Comparison of ENCODE assay signal across 8 cellular contexts in the genomic region with DNA sequence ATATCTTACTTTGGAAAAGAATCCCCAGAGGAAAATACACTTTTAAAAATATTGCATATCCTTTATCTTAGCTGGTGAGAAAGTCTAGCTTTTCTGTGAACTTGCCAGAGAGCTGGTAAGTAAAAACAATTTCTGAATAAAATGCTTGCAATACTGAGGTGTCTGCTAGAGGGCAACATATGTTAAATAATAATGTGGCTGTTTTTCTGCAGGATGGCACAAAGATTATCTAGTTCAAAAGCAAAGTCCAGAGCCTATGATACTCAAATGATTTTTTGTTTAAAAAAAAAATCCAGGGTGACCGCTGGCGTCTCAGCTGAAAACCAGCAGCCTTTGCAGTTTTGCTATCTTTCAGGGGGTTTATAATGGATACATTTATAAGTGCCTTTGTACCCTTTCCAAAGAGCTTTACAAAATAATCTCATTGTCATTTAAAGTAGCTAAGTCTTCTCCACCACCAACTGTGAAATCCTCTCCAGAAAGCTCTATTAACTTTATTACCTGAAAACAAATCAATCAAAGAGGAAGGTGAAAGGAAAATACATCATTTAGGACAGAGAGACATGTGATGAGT.
DNase-seq lines count a peak whose midpoint lies in the region; FAIRE-seq and TF ChIP-seq lines count a peak whose summit lies in the region.

No MANE protein-coding gene starts in this region.

- no peak overlapping the region for H3K4me3 ChIP-seq in tibial artery

- H3K27me3 ChIP-seq in tibial artery: no peaks in the 10 kb centered on the region

- peak; percentile 58 to 80 for TF ChIP-seq CTCF in tibial artery (IDR thresholded peaks at IDR 0.05)

- peaks cover 0 to 8% (median 0%) of the 10 kb centered on the region in 4 donors for H3K4me1 ChIP-seq in tibial artery

- DNase-seq in Caki2 (ENCODE audit: low read depth): peak; percentile 18
- DNase-seq in KBM-7: peak; percentile 87
- DNase-seq in SHP77 treated with DMSO at 0.1 percent for 48 hours (lab: John Stamatoyannopoulos, UW): peak; percentile 15
- peak in 1 of 2 donors; percentile 21 for DNase-seq in frontal cortex (ENCODE audit: low spot score in 2 of 2)
- no peak for DNase-seq in tibial artery
- DNase-seq in activated T-cell treated with anti-CD3 and anti-CD28 coated beads, Interleukin-2, amount 50 U/mL, for 48 hours: no peak
- DNase-seq in activated CD8-positive, alpha-beta memory T cell treated with anti-CD3 and anti-CD28 coated beads, Interleukin-2, amount 50 U/mL, for 4 hours: no peak
- no peak for DNase-seq in GM19238 (ENCODE audit: insufficient read length, low spot score)

- H3K27ac ChIP-seq in tibial artery: no peak overlapping the region

- no peaks in the 10 kb centered on the region for H3K36me3 ChIP-seq in tibial artery

- in situ Hi-C loops in Caki2 (cut with HindIII; ENCODE audit: low pct_unique_long_range_greater_than_20kb, low sequenced_read_pairs) (no loop called here), KBM-7 (cut with MboI; ENCODE audit: low pct_unique_long_range_greater_than_20kb, low sequenced_read_pairs) (no loop called here)

- intact Hi-C loops in tibial artery (cut with DNase I; ENCODE audit: low total_unique reads): loop anchor here (2.0 kb wide), 1 partner anchor 419 kb away; no protein-coding TSS in a partner anchor

- no peaks in the 10 kb centered on the region for H3K9me3 ChIP-seq in tibial artery

- FAIRE-seq in frontal cortex (lab: Jason Lieb, UNC): peak; percentile 64

Comparison
In these comparisons a context has a peak if more than half of its experiments do, and no peak if none do; other contexts are left out.
1. DNase-seq: peak in Caki2 (single experiment), KBM-7 (single experiment) and SHP77 treated with DMSO at 0.1 percent for 48 hours (single experiment); none in tibial artery (0 of 2), activated T-cell treated with anti-CD3 and anti-CD28 coated beads, Interleukin-2, amount 50 U/mL, for 48 hours (0 of 2), activated CD8-positive, alpha-beta memory T cell treated with anti-CD3 and anti-CD28 coated beads, Interleukin-2, amount 50 U/mL, for 4 hours (single experiment) and GM19238 (single experiment).